8 cellular contexts compared by ENCODE assay signal in the genomic region with DNA sequence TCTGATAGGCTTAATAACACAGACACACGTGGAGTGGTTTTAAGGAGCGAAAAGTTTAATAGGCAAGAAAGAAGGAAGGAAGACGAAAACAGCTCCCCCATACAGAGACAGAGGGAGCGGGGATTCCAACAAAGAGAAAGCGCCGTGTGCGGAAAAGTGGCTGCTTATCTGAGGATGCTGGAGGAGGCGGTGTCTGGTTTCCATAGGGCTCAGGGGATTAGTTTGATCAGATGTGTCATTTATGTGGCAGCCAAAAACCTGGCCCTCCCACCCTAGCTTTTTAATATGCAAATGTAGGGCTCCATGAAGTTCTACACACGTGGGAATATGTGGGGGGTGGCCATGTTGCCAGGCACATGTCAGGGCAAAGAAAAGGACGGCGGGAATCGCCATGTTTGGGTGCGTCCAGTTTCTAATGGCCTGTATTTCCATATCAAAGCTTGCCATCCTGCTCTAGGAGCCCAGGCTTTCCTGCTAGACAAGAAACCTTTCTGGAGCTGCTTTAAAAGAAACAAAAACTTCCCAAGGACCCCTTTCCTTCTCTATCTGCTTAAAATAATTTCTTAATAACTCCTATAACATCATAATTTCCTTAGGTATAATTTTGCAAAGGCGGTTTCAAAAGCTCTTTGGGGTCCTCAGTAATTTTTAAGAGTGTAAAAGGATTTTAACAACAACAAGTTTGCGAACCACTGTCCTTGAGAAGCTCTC. TPM values are rescaled to one million over a fixed set of nuclear protein-coding genes. Genes with fewer than 3 reads are reported as not detected.
DNase-seq lines count a peak whose midpoint lies in the region; ATAC-seq and TF ChIP-seq lines count a peak whose summit lies in the region.

No MANE protein-coding gene starts in this region.

- no peaks in the 10 kb centered on the region for H3K27me3 Mint-ChIP-seq in activated naive CD4-positive, alpha-beta T cell treated with anti-CD3 and anti-CD28 coated beads, Interleukin-2, amount 50 U/mL, for 24 hours
- H3K27me3 Mint-ChIP-seq in activated T-helper 1 cell treated with anti-CD3 and anti-CD28 coated beads, Interleukin-12 subunit alpha, Interleukin-12 subunit beta, Interleukin-2, Interleukin-4 antibody, amounts not matched to agents 30 ng/mL and 10 ng/mL and 1 ng/mL, durations not matched to agents 14 hours and 24 hours and 36 hours (ENCODE audit: insufficient read depth), result no peaks in the 10 kb centered on the region

- no peak for TF ChIP-seq EP300 in upper lobe of left lung (IDR thresholded peaks at IDR 0.05)

- H3K4me1 Mint-ChIP-seq in activated naive CD4-positive, alpha-beta T cell treated with anti-CD3 and anti-CD28 coated beads, Interleukin-2, amount 50 U/mL, for 24 hours, result peaks cover 16% of the 10 kb centered on the region
- peaks cover 19% of the 10 kb centered on the region for H3K4me1 Mint-ChIP-seq in activated T-helper 1 cell treated with anti-CD3 and anti-CD28 coated beads, Interleukin-12 subunit alpha, Interleukin-12 subunit beta, Interleukin-2, Interleukin-4 antibody, amounts not matched to agents 30 ng/mL and 10 ng/mL and 1 ng/mL, durations not matched to agents 14 hours and 24 hours and 36 hours (ENCODE audit: low read depth)

- 87 to 89% methylated on average over 15 of the region's 15 CpGs for WGBS in upper lobe of left lung, 2 donors

- peak overlapping the region; percentile 85 for H3K4me3 ChIP-seq in lower lobe of right lung
- H3K4me3 ChIP-seq in upper lobe of left lung, result peak overlapping the region in 1 of 4 donors; percentile 89

- H3K9me3 Mint-ChIP-seq in activated naive CD4-positive, alpha-beta T cell treated with anti-CD3 and anti-CD28 coated beads, Interleukin-2, amount 50 U/mL, for 24 hours, result no peaks in the 10 kb centered on the region
- H3K9me3 Mint-ChIP-seq in activated T-helper 1 cell treated with anti-CD3 and anti-CD28 coated beads, Interleukin-12 subunit alpha, Interleukin-12 subunit beta, Interleukin-2, Interleukin-4 antibody, amounts not matched to agents 30 ng/mL and 10 ng/mL and 1 ng/mL, durations not matched to agents 14 hours and 24 hours and 36 hours, result no peaks in the 10 kb centered on the region

- H3K4me1 ChIP-seq in lower lobe of right lung, result peaks cover 33% of the 10 kb centered on the region
- H3K4me1 ChIP-seq in upper lobe of left lung, result peaks cover 10 to 30% (median 18%) of the 10 kb centered on the region in 4 donors

- H3K27ac ChIP-seq in lower lobe of right lung (peak overlapping the region; percentile 88), upper lobe of left lung (peak overlapping the region in 3 of 4 donors; percentile 75 to 88 (median 81))

- H3K27me3 ChIP-seq in lower lobe of right lung (ENCODE audit: low read depth) (no peaks in the 10 kb centered on the region), upper lobe of left lung (no peaks in the 10 kb centered on the region)

- H3K27ac Mint-ChIP-seq in activated naive CD4-positive, alpha-beta T cell treated with anti-CD3 and anti-CD28 coated beads, Interleukin-2, amount 50 U/mL, for 24 hours, result peak overlapping the region; percentile 90
- peak overlapping the region; percentile 95 for H3K27ac Mint-ChIP-seq in activated T-helper 1 cell treated with anti-CD3 and anti-CD28 coated beads, Interleukin-12 subunit alpha, Interleukin-12 subunit beta, Interleukin-2, Interleukin-4 antibody, amounts not matched to agents 30 ng/mL and 10 ng/mL and 1 ng/mL, durations not matched to agents 14 hours and 24 hours and 36 hours

- H3K36me3 ChIP-seq in lower lobe of right lung (no peaks in the 10 kb centered on the region), upper lobe of left lung (no peaks in the 10 kb centered on the region)

- no peak for ATAC-seq in lower lobe of right lung
- no peak for ATAC-seq in upper lobe of left lung (ENCODE audit: low FRiP score in 2 of 2)
- no peak for ATAC-seq in HG03280 (IDR thresholded peaks at IDR 0.05; ENCODE audit: unreplicated experiment)

- TF ChIP-seq POLR2A in upper lobe of left lung (IDR thresholded peaks at IDR 0.05) (no peak), erythroblast (IDR thresholded peaks at IDR 0.05; ENCODE audit: low read length) (no peak)

- H3K9me3 ChIP-seq in lower lobe of right lung, result no peaks in the 10 kb centered on the region
- no peaks in the 10 kb centered on the region for H3K9me3 ChIP-seq in upper lobe of left lung

- no peaks in the 10 kb centered on the region for H3K36me3 Mint-ChIP-seq in activated naive CD4-positive, alpha-beta T cell treated with anti-CD3 and anti-CD28 coated beads, Interleukin-2, amount 50 U/mL, for 24 hours
- H3K36me3 Mint-ChIP-seq in activated T-helper 1 cell treated with anti-CD3 and anti-CD28 coated beads, Interleukin-12 subunit alpha, Interleukin-12 subunit beta, Interleukin-2, Interleukin-4 antibody, amounts not matched to agents 30 ng/mL and 10 ng/mL and 1 ng/mL, durations not matched to agents 14 hours and 24 hours and 36 hours (ENCODE audit: low read depth), result peaks cover 3% of the 10 kb centered on the region

- TF ChIP-seq CTCF in lower lobe of right lung (IDR thresholded peaks at IDR 0.05), result no peak
- no peak for TF ChIP-seq CTCF in upper lobe of left lung (IDR thresholded peaks at IDR 0.05)

- DNase-seq in activated naive CD4-positive, alpha-beta T cell (lab: John Stamatoyannopoulos, UW), result no peak
- no peak for DNase-seq in activated T-helper 1 cell treated with anti-CD3 and anti-CD28 coated beads, Interleukin-12 subunit alpha, Interleukin-12 subunit beta, Interleukin-2, Interleukin-4 antibody, amounts not matched to agents 30 ng/mL and 10 ng/mL and 1 ng/mL, durations not matched to agents 14 hours and 24 hours and 36 hours (ENCODE audit: low spot score)
- DNase-seq in lower lobe of right lung (no peak), upper lobe of left lung (no peak), erythroblast (lab: John Stamatoyannopoulos, UW) (no peak), NCI-H187 treated with DMSO at 0.1 percent for 48 hours (lab: John Stamatoyannopoulos, UW) (no peak)

- intact Hi-C loops in activated T-helper 1 cell treated with anti-CD3 and anti-CD28 coated beads, Interleukin-12 subunit alpha, Interleukin-12 subunit beta, Interleukin-2, Interleukin-4 antibody, amounts not matched to agents 30 ng/mL and 10 ng/mL and 1 ng/mL, durations not matched to agents 14 hours and 24 hours and 36 hours (cut with micrococcal nuclease), result loop anchor here (2.0 kb wide), 3 partner anchors 161 to 727 kb away; a partner anchor contains a TSS
- intact Hi-C loops in lower lobe of right lung (cut with DNase I), result no loop called here

- H3K4me3 Mint-ChIP-seq in activated naive CD4-positive, alpha-beta T cell treated with anti-CD3 and anti-CD28 coated beads, Interleukin-2, amount 50 U/mL, for 24 hours, result peak overlapping the region; percentile 54
- H3K4me3 Mint-ChIP-seq in activated T-helper 1 cell treated with anti-CD3 and anti-CD28 coated beads, Interleukin-12 subunit alpha, Interleukin-12 subunit beta, Interleukin-2, Interleukin-4 antibody, amounts not matched to agents 30 ng/mL and 10 ng/mL and 1 ng/mL, durations not matched to agents 14 hours and 24 hours and 36 hours, result peak overlapping the region; percentile 91

RNA-seq across cellular contexts. Expression of a gene that starts 0.7 kb away (rescaled TPM):
- 33.0 and 34.2 TPM in 2 replicates for total RNA-seq in activated T-helper 1 cell treated with anti-CD3 and anti-CD28 coated beads, Interleukin-12 subunit alpha, Interleukin-12 subunit beta, Interleukin-2, Interleukin-4 antibody, amounts not matched to agents 30 ng/mL and 10 ng/mL and 1 ng/mL, durations not matched to agents 14 hours and 24 hours and 36 hours
- total RNA-seq in lower lobe of right lung (23.8 TPM), upper lobe of left lung (10 to 100 TPM; 10.5 to 69.1 (median 21.9) TPM)

RNA-seq across cellular contexts. Expression of a gene that starts 16.9 kb away (rescaled TPM):
- total RNA-seq in activated T-helper 1 cell treated with anti-CD3 and anti-CD28 coated beads, Interleukin-12 subunit alpha, Interleukin-12 subunit beta, Interleukin-2, Interleukin-4 antibody, amounts not matched to agents 30 ng/mL and 10 ng/mL and 1 ng/mL, durations not matched to agents 14 hours and 24 hours and 36 hours, result not detected in 2 replicates
- total RNA-seq in lower lobe of right lung (2.3 TPM), upper lobe of left lung (10 to 100 TPM in 1 of 6 donors, 1 to 10 TPM in 3, not detected in 2; 1.6 to 15.4 (median 2.7) TPM)

RNA-seq across cellular contexts. Expression of a gene that starts 51.9 kb away (rescaled TPM):
- 50.9 and 52.6 TPM in 2 replicates for total RNA-seq in activated T-helper 1 cell treated with anti-CD3 and anti-CD28 coated beads, Interleukin-12 subunit alpha, Interleukin-12 subunit beta, Interleukin-2, Interleukin-4 antibody, amounts not matched to agents 30 ng/mL and 10 ng/mL and 1 ng/mL, durations not matched to agents 14 hours and 24 hours and 36 hours
- total RNA-seq in lower lobe of right lung (0.83 TPM), upper lobe of left lung (1 to 10 TPM in 2 of 6 donors, under 1 TPM in 2, not detected in 2; 0.30 to 1.5 (median 0.93) TPM)

Comparison
In these comparisons a context has a peak if more than half of its experiments do, and no peak if none do; other contexts are left out.
1. RNA of a gene that starts 51.9 kb away (total RNA-seq): 50.9 to 52.6 TPM in activated T-helper 1 cell treated with anti-CD3 and anti-CD28 coated beads, Interleukin-12 subunit alpha, Interleukin-12 subunit beta, Interleukin-2, Interleukin-4 antibody, amounts not matched to agents 30 ng/mL and 10 ng/mL and 1 ng/mL, durations not matched to agents 14 hours and 24 hours and 36 hours; 0.30 to 1.5 TPM in upper lobe of left lung and 0.83 TPM in lower lobe of right lung (single experiment); every median in the first group is over 10 times any median in the second.